Comparison of ENCODE assay signal across 8 cellular contexts in the genomic region with DNA sequence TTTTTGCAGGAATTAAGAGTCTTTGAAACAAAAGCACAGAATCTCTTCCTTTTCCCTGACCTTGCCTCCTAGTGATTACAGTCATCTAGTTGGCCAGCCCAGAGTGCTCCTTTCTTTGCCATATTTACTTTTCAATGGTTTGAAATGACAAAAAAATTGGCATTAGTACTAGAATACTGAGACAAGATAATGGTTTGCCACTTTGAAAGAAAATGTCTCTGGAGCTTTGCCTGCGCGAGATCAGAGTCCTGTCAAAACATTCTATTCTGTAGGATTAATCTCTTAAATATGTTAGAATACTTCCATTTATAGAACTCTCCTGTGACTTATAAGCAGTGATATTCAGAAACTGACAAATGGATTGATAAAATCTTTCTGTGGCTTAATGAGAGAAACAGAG.
"Had no signal": no experiment of that assay in that cellular context is flagged by ENCODE, and none has a peak within 500 bp of the region (broad histone marks: within the 10 kb centered on the region; RNA-seq: fewer than 3 reads in every experiment).

No MANE protein-coding gene starts in this region.

- ATAC-seq: HCT116 had no signal

- H3K4me3 Mint-ChIP-seq: H9, HFFc6 had no signal

- H3K4me3 ChIP-seq: GM23248, HAP-1 had no signal

- DNase-seq: GM23248, GOT3, H7, H9, HCEC 1CT, HFFc6 had no signal

- H3K9me3 ChIP-seq: HAP-1 had no signal

- H3K9ac ChIP-seq: GM23248 had no signal

- H2AFZ ChIP-seq: GM23248 had no signal

- H3K27ac Mint-ChIP-seq: H9, HFFc6 had no signal

- H3K36me3 ChIP-seq: HAP-1 had no signal

- H3K4me1 Mint-ChIP-seq: H9 had no signal

- H3K27ac ChIP-seq: GM23248 had no signal
